1 cellular context compared by ENCODE assay signal in genomic region chr12:12331896-12332295, GRCh38.
TF ChIP-seq lines count a peak whose summit lies in the region.

No MANE protein-coding gene starts in this region.

TF ChIP-seq in GM23338, 12 proteins besides CTCF, POLR2A, EP300 and RAD21 (continued from another document):
- TF ChIP-seq ZNF462 (CRISPR knock-in tag; IDR thresholded peaks at IDR 0.05) (no peak), EZH2phosphoT487 (IDR thresholded peaks at IDR 0.05; ENCODE audit: unreplicated experiment) (no peak)
TF ChIP-seq in GM23338: peak in this region for 0.
